ENCODE assay signal across 20 cellular contexts in genomic region chr6:35896228-35896627, GRCh38. TPM values are rescaled to one million over a fixed set of nuclear protein-coding genes. Genes with fewer than 3 reads are reported as not detected.
A peak's percentile ranks its signal among the peaks of the same experiment; 100 is the strongest.
DNase-seq lines count a peak whose midpoint lies in the region; ATAC-seq, FAIRE-seq and TF ChIP-seq lines count a peak whose summit lies in the region.
"Had no signal": no experiment of that assay in that cellular context is flagged by ENCODE, and none has a peak within 500 bp of the region (broad histone marks: within the 10 kb centered on the region; RNA-seq: fewer than 3 reads in every experiment).

No MANE protein-coding gene starts in this region.

- H2BK120ac ChIP-seq in trophoblast cell (ENCODE audit: insufficient read depth, low read length, poor library complexity): peak overlapping the region; percentile 70

- H3K79me1 ChIP-seq in trophoblast cell (ENCODE audit: low read length): peaks cover 5% of the 10 kb centered on the region

- ATAC-seq in K562: peak; percentile 18; the same call in 1 of the 3 replicates
- ATAC-seq in activated CD8-positive, alpha-beta T cell treated with anti-CD3 and anti-CD28 coated beads, Interleukin-2, amount 10 ng/mL, durations not matched to agents 7 days and 5 days: no peak
- no peak for ATAC-seq in GM18498 (IDR thresholded peaks at IDR 0.05; ENCODE audit: unreplicated experiment)
- no peak for ATAC-seq in GM19463 (IDR thresholded peaks at IDR 0.05; ENCODE audit: unreplicated experiment)

- H4K8ac ChIP-seq in trophoblast cell (ENCODE audit: low read depth, low read length): peak overlapping the region; percentile 22

- H2BK5ac ChIP-seq in trophoblast cell (ENCODE audit: low read depth, low read length, poor library complexity): peak overlapping the region; percentile 64

- no TSS peak for BruUV-seq in Caco-2 (replicated peaks; lab: Mats Ljungman, UMichigan)
- no TSS peak for BruUV-seq in K562 (replicated peaks; lab: Mats Ljungman, UMichigan)

- no peaks in the 10 kb centered on the region for H3K27me3 Mint-ChIP-seq in Caco-2 (ENCODE audit: insufficient read depth, unreplicated experiment)
- H3K27me3 Mint-ChIP-seq in activated CD8-positive, alpha-beta T cell treated with anti-CD3 and anti-CD28 coated beads, Interleukin-2, amount 10 ng/mL, durations not matched to agents 7 days and 5 days (ENCODE audit: low read depth): no peaks in the 10 kb centered on the region

- no peak for DNase-seq in Caco-2
- no peak for DNase-seq in K562 (ENCODE audit: extremely low read depth in 1 of 4, low spot score in 3 of 4)
- DNase-seq in trophoblast cell: no peak
- no peak for DNase-seq in activated CD8-positive, alpha-beta T cell treated with anti-CD3 and anti-CD28 coated beads, Interleukin-2, amount 10 ng/mL, durations not matched to agents 7 days and 5 days
- DNase-seq in left ventricle myocardium inferior: no peak
- DNase-seq: 8988T, ACHN, GOT3, HCEC 1CT, KBM-7, MG63, NCI-H2029, NCI-H2227 treated with DMSO at 0.1 percent for 48 hours, Right ventricle myocardium superior, RPMI8226 had no signal

- 97% methylated on average over 1 of the region's 1 CpG for WGBS in K562 (ENCODE audit: insufficient coverage, low coverage, missing lambda C conversion rate)
- whole genome bisulfite sequencing in trophoblast cell (ENCODE audit: extremely low coverage, insufficient coverage, insufficient read length): no CpG with 5 or more reads among the region's 1 CpG

- H3K27me3 ChIP-seq in Caco-2 (replicated peaks; ENCODE audit: control insufficient read depth, insufficient read depth, low read length) (no peaks in the 10 kb centered on the region), K562 (ENCODE audit: control insufficient read depth in 2 of 2, insufficient read depth in 2 of 2, low read length in 2 of 2) (no peaks in the 10 kb centered on the region), trophoblast cell (ENCODE audit: insufficient read depth, low read length) (no peaks in the 10 kb centered on the region), left ventricle myocardium inferior (ENCODE audit: low read depth) (no peaks in the 10 kb centered on the region)
- H3K27me3 ChIP-seq: MG63, SJSA1 had no signal

- H3K4me1 Mint-ChIP-seq in Caco-2 (ENCODE audit: low read depth, unreplicated experiment): peaks cover 37% of the 10 kb centered on the region
- no peaks in the 10 kb centered on the region for H3K4me1 Mint-ChIP-seq in activated CD8-positive, alpha-beta T cell treated with anti-CD3 and anti-CD28 coated beads, Interleukin-2, amount 10 ng/mL, durations not matched to agents 7 days and 5 days (ENCODE audit: low read depth)

- intact Hi-C loops in Caco-2 (cut with micrococcal nuclease; ENCODE audit: unreplicated experiment): no loop called here
- intact Hi-C loops in K562 (cut with micrococcal nuclease): no loop called here
- intact Hi-C loops in left ventricle myocardium inferior (cut with micrococcal nuclease): no loop called here

- CTCF ChIA-PET in Caco-2 (lab: Charles Lee) (interaction anchor here (1.2 kb wide), 1 partner anchor 131 kb away, joined by 3 read pairs; the partner anchor contains the start of gene MAPK14), HEK293 (lab: Yijun Ruan, JAX) (interaction anchor here (0.7 to 2.0 kb wide), 3 partner anchors 13 to 198 kb away, joined by 3 to 4 read pairs (median 3); no protein-coding TSS in a partner anchor), K562 (lab: Yijun Ruan, JAX; ENCODE audit: low intra/inter-chr PET ratio) (no interaction called here)
- CTCF ChIA-PET in activated CD8-positive, alpha-beta T cell treated with anti-CD3 and anti-CD28 coated beads, Interleukin-2, amount 10 ng/mL, durations not matched to agents 7 days and 5 days (lab: Charles Lee): no interaction called here

- H3K27ac Mint-ChIP-seq in Caco-2 (ENCODE audit: unreplicated experiment): peak overlapping the region; percentile 79
- no peak overlapping the region for H3K27ac Mint-ChIP-seq in activated CD8-positive, alpha-beta T cell treated with anti-CD3 and anti-CD28 coated beads, Interleukin-2, amount 10 ng/mL, durations not matched to agents 7 days and 5 days

- no peak for TF ChIP-seq EP300 in K562 (IDR thresholded peaks at IDR 0.05; ENCODE audit: low read length)

- H3K9me3 Mint-ChIP-seq in Caco-2 (ENCODE audit: unreplicated experiment): peaks cover 9% of the 10 kb centered on the region
- no peaks in the 10 kb centered on the region for H3K9me3 Mint-ChIP-seq in activated CD8-positive, alpha-beta T cell treated with anti-CD3 and anti-CD28 coated beads, Interleukin-2, amount 10 ng/mL, durations not matched to agents 7 days and 5 days (ENCODE audit: insufficient read depth)

- peak overlapping the region; percentile 92 for H3K18ac ChIP-seq in trophoblast cell (ENCODE audit: low read length)

- H3K36me3 ChIP-seq in Caco-2 (ENCODE audit: control insufficient read depth, insufficient read depth, low read length): no peaks in the 10 kb centered on the region; the same call in 1 of the 2 replicates
- H3K36me3 ChIP-seq in HEK293 (ENCODE audit: control insufficient read depth in 2 of 2, insufficient read depth in 1 of 2, low read length in 2 of 2): peaks cover 11 to 36% of the 10 kb centered on the region in 2 experiments; a peak in 2 of 3 replicates
- H3K36me3 ChIP-seq in K562 (ENCODE audit: control insufficient read depth, insufficient read depth, low read length): peaks cover 78% of the 10 kb centered on the region
- H3K36me3 ChIP-seq in trophoblast cell (ENCODE audit: control insufficient read depth in 1 of 2, insufficient read depth in 2 of 2, low read length in 2 of 2): peaks cover 2% of the 10 kb centered on the region in 2 experiments
- no peaks in the 10 kb centered on the region for H3K36me3 ChIP-seq in left ventricle myocardium inferior

- H2AK5ac ChIP-seq in trophoblast cell (ENCODE audit: low read length): peak overlapping the region; percentile 64

- no peak overlapping the region for H3K9ac ChIP-seq in K562 (ENCODE audit: insufficient read depth in 1 of 2, low read depth in 2 of 2, low read length in 2 of 2)
- no peak overlapping the region for H3K9ac ChIP-seq in trophoblast cell (ENCODE audit: low read length)

- POLR2A ChIA-PET in Caco-2 (lab: Charles Lee): no interaction called here
- POLR2A ChIA-PET in HEK293 (lab: Yijun Ruan, JAX): interaction anchor here (1.5 kb wide), 1 partner anchor 8 kb away, joined by 5 read pairs; no protein-coding TSS in a partner anchor
- POLR2A ChIA-PET in K562 (lab: Yijun Ruan, JAX): interaction anchor here (0.6 kb wide), 1 partner anchor 308 kb away, joined by 3 read pairs; no protein-coding TSS in a partner anchor
- POLR2A ChIA-PET in activated CD8-positive, alpha-beta T cell treated with anti-CD3 and anti-CD28 coated beads, Interleukin-2, amount 10 ng/mL, durations not matched to agents 7 days and 5 days (lab: Charles Lee): no interaction called here

- H4K12ac ChIP-seq in trophoblast cell (ENCODE audit: low read depth, low read length): peak overlapping the region; percentile 87

- peak overlapping the region; percentile 27 for H3K4me3 Mint-ChIP-seq in Caco-2 (ENCODE audit: unreplicated experiment)
- H3K4me3 Mint-ChIP-seq in activated CD8-positive, alpha-beta T cell treated with anti-CD3 and anti-CD28 coated beads, Interleukin-2, amount 10 ng/mL, durations not matched to agents 7 days and 5 days: no peak overlapping the region

- H4K91ac ChIP-seq in trophoblast cell (ENCODE audit: low read depth, low read length): peak overlapping the region; percentile 97

- H3K4me2 ChIP-seq in K562 (ENCODE audit: insufficient read depth, low read length) (no peak overlapping the region), trophoblast cell (ENCODE audit: low read length) (no peak overlapping the region)

- no peak overlapping the region for H2AFZ ChIP-seq in K562 (ENCODE audit: low read depth, low read length)
- H2AFZ ChIP-seq in trophoblast cell (ENCODE audit: insufficient read depth, low read length, poor library complexity): no peak overlapping the region

- H3K4ac ChIP-seq in trophoblast cell (ENCODE audit: low read depth, low read length): peak overlapping the region; percentile 67

- no peak for TF ChIP-seq CTCF in Caco-2 (IDR thresholded peaks at IDR 0.05; ENCODE audit: insufficient read depth in 1 of 2, low read depth in 1 of 2, low read length in 1 of 2, severe bottlenecking in 1 of 2, unreplicated experiment in 1 of 2)
- TF ChIP-seq CTCF in HEK293 (tag by site-specific recombination; IDR thresholded peaks at IDR 0.05): no peak
- TF ChIP-seq CTCF in K562 (IDR thresholded peaks at IDR 0.05 in 2 of 3, conservative IDR thresholded peaks at IDR 0.05 in 1 of 3; ENCODE audit: insufficient read depth in 2 of 3, low read depth in 1 of 3, low read length in 3 of 3): no peak
- no peak for TF ChIP-seq CTCF in left ventricle myocardium inferior (IDR thresholded peaks at IDR 0.05; ENCODE audit: borderline replicate concordance)

- peak overlapping the region; percentile 75 for H2BK12ac ChIP-seq in trophoblast cell (ENCODE audit: low read length)

- no peak overlapping the region for H3K14ac ChIP-seq in trophoblast cell (ENCODE audit: low read length)

- FAIRE-seq in K562 (lab: Jason Lieb, UNC): no peak
- FAIRE-seq: D721Med had no signal

- H3K9me1 ChIP-seq in K562 (ENCODE audit: control insufficient read depth, insufficient read depth, low read length): no peaks in the 10 kb centered on the region

- peaks cover 99% of the 10 kb centered on the region for H3K79me2 ChIP-seq in K562 (ENCODE audit: control insufficient read depth, insufficient read depth, low read length)
- peaks cover 3% of the 10 kb centered on the region for H3K79me2 ChIP-seq in trophoblast cell (ENCODE audit: control insufficient read depth, insufficient read depth, low read length, poor library complexity)

- peaks cover 51% of the 10 kb centered on the region for H3K36me3 Mint-ChIP-seq in Caco-2 (ENCODE audit: insufficient read depth, unreplicated experiment)
- peaks cover 40% of the 10 kb centered on the region for H3K36me3 Mint-ChIP-seq in activated CD8-positive, alpha-beta T cell treated with anti-CD3 and anti-CD28 coated beads, Interleukin-2, amount 10 ng/mL, durations not matched to agents 7 days and 5 days (ENCODE audit: low read depth)

- H3K27ac ChIP-seq in HEK293 (ENCODE audit: extremely low read depth, low read depth, low read length) (no peak overlapping the region), K562 (ENCODE audit: extremely low read depth, low read depth, low read length) (no peak overlapping the region), trophoblast cell (ENCODE audit: low read depth, low read length) (peak overlapping the region; percentile 74), left ventricle myocardium inferior (replicated peaks) (no peak overlapping the region)
- H3K27ac ChIP-seq: SJSA1 had no signal

- no peak for TF ChIP-seq RAD21 in K562 (CRISPR knock-in tag; conservative IDR thresholded peaks at IDR 0.05 in 1 of 2, IDR thresholded peaks at IDR 0.05 in 1 of 2)

- H3K4me3 ChIP-seq in Caco-2 (ENCODE audit: low read depth, low read length): no peak overlapping the region
- H3K4me3 ChIP-seq in HEK293 (ENCODE audit: low read depth, low read length): no peak overlapping the region
- H3K4me3 ChIP-seq in K562: no peak overlapping the region
- H3K4me3 ChIP-seq in trophoblast cell (ENCODE audit: low read depth, low read length): no peak overlapping the region
- H3K4me3 ChIP-seq in left ventricle myocardium inferior: no peak overlapping the region
- H3K4me3 ChIP-seq: MG63, SJSA1 had no signal

- in situ Hi-C loops in K562 (cut with MboI): no loop called here

- H3K23ac ChIP-seq in trophoblast cell (ENCODE audit: low read length): no peak overlapping the region

- TF ChIP-seq POLR2A in K562 (conservative IDR thresholded peaks at IDR 0.05): no peak

- H3K9me3 ChIP-seq in Caco-2 (no peaks in the 10 kb centered on the region), HEK293 (ENCODE audit: control insufficient read depth, insufficient read depth, low read depth, low read length) (no peaks in the 10 kb centered on the region), K562 (replicated peaks; ENCODE audit: control insufficient read depth, insufficient read depth, low read depth, low read length) (0 out of 2 replicates have a peak, but pooled peaks cover 3% of the 10 kb centered on the region), trophoblast cell (ENCODE audit: insufficient read depth, low read depth, low read length) (no peaks in the 10 kb centered on the region), left ventricle myocardium inferior (replicated peaks) (no peaks in the 10 kb centered on the region)
- H3K9me3 ChIP-seq: MG63, SJSA1 had no signal

- H3K4me1 ChIP-seq in Caco-2 (peaks cover 34% of the 10 kb centered on the region), HEK293 (ENCODE audit: control insufficient read depth, insufficient read depth, low read length) (0 out of 2 replicates have a peak, but pooled peaks cover 3% of the 10 kb centered on the region), K562 (replicated peaks in 1 of 2; ENCODE audit: control insufficient read depth in 2 of 2, insufficient read depth in 2 of 2, low read length in 2 of 2) (no peaks in the 10 kb centered on the region), trophoblast cell (ENCODE audit: control insufficient read depth in 1 of 2, insufficient read depth in 2 of 2, low read length in 2 of 2) (peaks cover 12 to 19% of the 10 kb centered on the region in 2 experiments), left ventricle myocardium inferior (no peaks in the 10 kb centered on the region)
- H3K4me1 ChIP-seq: SJSA1 had no signal

- peaks cover 18% of the 10 kb centered on the region; the same call in 1 of the 2 replicates for H4K20me1 ChIP-seq in K562 (replicated peaks; ENCODE audit: control insufficient read depth, insufficient read depth, low read length)

RNA-seq across cellular contexts. Expression of gene SRPK1, which starts 24.7 kb away (rescaled TPM):
- total RNA-seq in Caco-2 (2022): 114 and 124 TPM in 2 replicates
- 323 and 660 TPM in 2 replicates for total RNA-seq in K562 (2011; cell fraction: chromatin; rRNA removed; ENCODE audit: low replicate concordance)
- 230 and 256 TPM in 2 replicates for total RNA-seq in K562 (2011; cell fraction: nucleolus; rRNA removed)
- 346 and 443 TPM in 2 replicates for total RNA-seq in K562 (2011; cell fraction: nucleoplasm; rRNA removed)
- 150 and 159 TPM in 2 replicates for total RNA-seq in K562 (2014; rRNA removed)
- 185 and 195 TPM in 2 replicates for total RNA-seq in K562 (2014; rRNA removed; fragmentation: Illumina TruSeq; extraction: Trizol)
- 164 and 183 TPM in 2 replicates for total RNA-seq in K562 (2015; rRNA removed; fragmentation: Illumina TruSeq; extraction: Trizol)
- total RNA-seq in K562 (2021): 155 and 160 TPM in 2 replicates
- 95.8 and 140 TPM in 2 replicates for polyA plus RNA-seq in K562 (2011; rRNA removed)
- polyA plus RNA-seq in K562 (2011; cell fraction: cytosol; rRNA removed): 30.0 and 51.6 TPM in 2 replicates
- 78.7 and 90.6 TPM in 2 replicates for polyA plus RNA-seq in K562 (2011; cell fraction: nucleus; rRNA removed)
- 49.0 and 82.7 TPM in 2 replicates for polyA plus RNA-seq in K562 (2012)
- polyA plus RNA-seq in K562 (2014; fragmentation: Illumina TruSeq; extraction: Trizol): 134 and 167 TPM in 2 replicates
- polyA plus RNA-seq in K562 (2014; fragmentation: Nextera tagmentation; extraction: Ambion mirVana): 100 to 1,000 TPM in 1 of 2 experiments, 10 to 100 TPM in 1; 99.6 to 164 TPM
- polyA plus RNA-seq in K562 (2014; rRNA removed): 116 and 135 TPM in 2 replicates
- 308 and 311 TPM in 2 replicates for polyA minus RNA-seq in K562 (2011; rRNA and poly(A)+ RNA removed)
- polyA minus RNA-seq in K562 (2011; cell fraction: cytosol; rRNA and poly(A)+ RNA removed): 93.0 and 108 TPM in 2 replicates
- polyA minus RNA-seq in K562 (2011; cell fraction: nucleus; rRNA and poly(A)+ RNA removed): 135 and 201 TPM in 2 replicates
- polyA plus RNA-seq in trophoblast cell (2013): 48.5 and 49.5 TPM in 2 replicates
- 10 to 100 TPM; 81.2 to 86.3 TPM for total RNA-seq in activated CD8-positive, alpha-beta T cell treated with anti-CD3 and anti-CD28 coated beads, Interleukin-2, amount 10 ng/mL, durations not matched to agents 7 days and 5 days
- total RNA-seq in left ventricle myocardium inferior: 18.4 TPM

Comparison
In these comparisons a context has a peak if more than half of its experiments do, and no peak if none do; other contexts are left out.
1. CTCF ChIA-PET loops: an anchor here in Caco-2 (1.2 kb wide) and HEK293 (0.7 to 2.0 kb wide); none called in K562 and activated CD8-positive, alpha-beta T cell treated with anti-CD3 and anti-CD28 coated beads, Interleukin-2, amount 10 ng/mL, durations not matched to agents 7 days and 5 days.
2. POLR2A ChIA-PET loops: an anchor here in HEK293 (1.5 kb wide) and K562 (0.6 kb wide); none called in Caco-2 and activated CD8-positive, alpha-beta T cell treated with anti-CD3 and anti-CD28 coated beads, Interleukin-2, amount 10 ng/mL, durations not matched to agents 7 days and 5 days.